ENCODE assay signal across 8 cellular contexts in the genomic region with DNA sequence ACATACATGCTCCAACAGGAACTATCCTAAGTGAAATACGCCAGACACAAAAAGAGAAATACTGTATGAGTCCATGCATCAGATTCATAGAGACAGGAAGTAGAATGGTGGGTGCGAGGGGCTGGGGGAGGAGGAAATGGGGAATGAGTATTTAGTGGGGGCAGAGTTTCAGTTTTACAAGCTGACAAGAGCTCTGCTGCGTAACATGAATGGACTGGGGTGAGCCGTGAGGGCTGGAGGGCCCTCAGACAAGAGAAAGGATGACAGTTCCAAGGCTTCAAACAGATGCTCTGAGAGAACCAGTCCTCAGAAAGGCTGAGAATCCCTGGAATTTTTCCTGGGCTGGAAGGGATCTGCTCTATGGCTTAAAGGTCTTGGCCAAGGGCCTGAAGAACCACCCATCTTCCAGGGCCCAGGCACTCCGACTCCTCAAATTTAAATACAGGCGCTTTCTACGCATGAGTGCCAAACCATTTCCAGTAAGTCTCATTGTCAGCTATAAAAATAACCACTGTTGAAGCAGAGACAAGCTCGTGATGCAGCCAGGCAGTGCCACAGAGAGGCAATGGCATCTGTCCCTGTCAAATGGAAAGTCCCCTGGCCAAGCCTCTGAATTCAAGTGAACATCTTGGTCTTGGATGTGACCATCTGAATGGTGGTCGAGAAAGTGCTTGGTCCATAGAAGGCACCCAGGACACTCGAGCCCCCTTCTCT. TPM values are rescaled to one million over a fixed set of nuclear protein-coding genes. Genes with fewer than 3 reads are reported as not detected.
DNase-seq lines count a peak whose midpoint lies in the region; ATAC-seq and TF ChIP-seq lines count a peak whose summit lies in the region.

No MANE protein-coding gene starts in this region.

- no peaks in the 10 kb centered on the region for H3K36me3 ChIP-seq in mammary epithelial cell (ENCODE audit: insufficient read depth, low read length)

- peak; percentile 77 for DNase-seq in activated effector memory CD4-positive, alpha-beta T cell treated with anti-CD3 and anti-CD28 coated beads, Interleukin-2, amount 50 U/mL, for 16 hours
- no peak for DNase-seq in activated effector memory CD4-positive, alpha-beta T cell treated with Interleukin-2 at 50 U/mL for 16 hours
- peak; percentile 50 for DNase-seq in activated T-cell treated with anti-CD3 and anti-CD28 coated beads, Interleukin-2, amount 50 U/mL, for 1 hour
- DNase-seq in immature natural killer cell (peak; percentile 62 to 67 (median 65)), mammary epithelial cell (no peak), SKM-1 treated with dmso at 0.1 percent for 144 hours (lab: John Stamatoyannopoulos, UW; ENCODE audit: unreplicated experiment) (no peak)
- DNase-seq in stimulated activated naive B cell treated with anti-CD40 and anti-IgM and Interleukin-4, amounts not matched to agents 10 μg/mL and 1 μg/mL and 100 μg/mL, for 72 hours = peak; percentile 80

- intact Hi-C loops in mammary epithelial cell (cut with micrococcal nuclease) = no loop called here

- H3K4me2 ChIP-seq in mammary epithelial cell (ENCODE audit: insufficient read depth, low read depth, low read length) = no peak overlapping the region

- dilution Hi-C loops in mammary epithelial cell (cut with HindIII; ENCODE audit: low sequenced_read_pairs) = no loop called here

- in situ Hi-C loops in mammary epithelial cell (cut with MboI; ENCODE audit: low sequenced_read_pairs in 2 of 2) = no loop called here

- WGBS in mammary epithelial cell (ENCODE audit: low coverage, missing lambda C conversion rate) = 60% methylated on average over 9 of the region's 10 CpGs

- peak overlapping the region; percentile 93 to 99 (median 96) for H3K27ac Mint-ChIP-seq in immature natural killer cell
- H3K27ac Mint-ChIP-seq in stimulated activated naive B cell treated with anti-CD40 and anti-IgM and Interleukin-4, amounts not matched to agents 10 μg/mL and 1 μg/mL and 100 μg/mL, for 72 hours = peak overlapping the region; percentile 97

- peak overlapping the region; percentile 66 to 83 (median 74) for H3K4me3 Mint-ChIP-seq in immature natural killer cell
- H3K4me3 Mint-ChIP-seq in stimulated activated naive B cell treated with anti-CD40 and anti-IgM and Interleukin-4, amounts not matched to agents 10 μg/mL and 1 μg/mL and 100 μg/mL, for 72 hours = peak overlapping the region; percentile 62 to 66

- H2AFZ ChIP-seq in mammary epithelial cell (ENCODE audit: low read depth, low read length) = no peak overlapping the region

- no peaks in the 10 kb centered on the region for H3K79me2 ChIP-seq in mammary epithelial cell (ENCODE audit: insufficient read depth, low read length)

- H3K9ac ChIP-seq in mammary epithelial cell (ENCODE audit: insufficient read depth, low read length) = no peak overlapping the region

- H4K20me1 ChIP-seq in mammary epithelial cell (ENCODE audit: insufficient read depth, low read length) = no peaks in the 10 kb centered on the region

- no peak overlapping the region for H3K27ac ChIP-seq in mammary epithelial cell (ENCODE audit: insufficient read depth, low read depth, low read length)

- peak; percentile 61 for ATAC-seq in HG03196 (IDR thresholded peaks at IDR 0.05; ENCODE audit: unreplicated experiment)
- peak; percentile 79 to 84 for ATAC-seq in stimulated activated naive B cell treated with anti-CD40 and anti-IgM and Interleukin-4, amounts not matched to agents 10 μg/mL and 1 μg/mL and 100 μg/mL, for 72 hours (replicated peaks)

- no peaks in the 10 kb centered on the region for H3K9me3 Mint-ChIP-seq in immature natural killer cell
- peaks cover 0 to 4% of the 10 kb centered on the region in 2 donors for H3K9me3 Mint-ChIP-seq in stimulated activated naive B cell treated with anti-CD40 and anti-IgM and Interleukin-4, amounts not matched to agents 10 μg/mL and 1 μg/mL and 100 μg/mL, for 72 hours

- CTCF ChIA-PET in mammary epithelial cell (lab: Charles Lee; ENCODE audit: low non-redundant PET) = no interaction called here

- no peaks in the 10 kb centered on the region for H3K9me3 ChIP-seq in mammary epithelial cell (replicated peaks; ENCODE audit: insufficient read depth, low read length)

- H3K4me1 ChIP-seq in mammary epithelial cell (ENCODE audit: insufficient read depth, low read length) = peaks cover 19% of the 10 kb centered on the region

- H3K36me3 Mint-ChIP-seq in immature natural killer cell = peaks cover 0 to 3% (median 0%) of the 10 kb centered on the region in 3 donors
- H3K36me3 Mint-ChIP-seq in stimulated activated naive B cell treated with anti-CD40 and anti-IgM and Interleukin-4, amounts not matched to agents 10 μg/mL and 1 μg/mL and 100 μg/mL, for 72 hours = peaks cover 0 to 2% of the 10 kb centered on the region in 2 donors

- H3K27me3 Mint-ChIP-seq in immature natural killer cell (ENCODE audit: low read depth in 3 of 3) = peaks cover 5 to 35% (median 18%) of the 10 kb centered on the region in 3 donors
- H3K27me3 Mint-ChIP-seq in stimulated activated naive B cell treated with anti-CD40 and anti-IgM and Interleukin-4, amounts not matched to agents 10 μg/mL and 1 μg/mL and 100 μg/mL, for 72 hours = no peaks in the 10 kb centered on the region

- BruUV-seq in mammary epithelial cell (replicated peaks; lab: Mats Ljungman, UMichigan) = no TSS peak

- peaks cover 70 to 73% of the 10 kb centered on the region in 2 donors for H3K4me1 Mint-ChIP-seq in immature natural killer cell
- H3K4me1 Mint-ChIP-seq in stimulated activated naive B cell treated with anti-CD40 and anti-IgM and Interleukin-4, amounts not matched to agents 10 μg/mL and 1 μg/mL and 100 μg/mL, for 72 hours = peaks cover 37 to 57% of the 10 kb centered on the region in 2 donors

- no peaks in the 10 kb centered on the region for H3K27me3 ChIP-seq in mammary epithelial cell (ENCODE audit: insufficient read depth, low read length)

- no peak for TF ChIP-seq CTCF in mammary epithelial cell (conservative IDR thresholded peaks at IDR 0.05 in 1 of 2, IDR thresholded peaks at IDR 0.05 in 1 of 2; ENCODE audit: extremely low read depth in 1 of 2, insufficient read depth in 1 of 2, low read depth in 1 of 2, low read length in 2 of 2)

- no peak overlapping the region for H3K4me3 ChIP-seq in mammary epithelial cell (replicated peaks in 1 of 3; ENCODE audit: insufficient read depth in 1 of 3, low read depth in 2 of 3, low read length in 3 of 3)

RNA-seq across cellular contexts. Expression of a gene that starts 17.5 kb away (rescaled TPM):
- polyA plus RNA-seq in immature natural killer cell (100 to 1,000 TPM in 1 of 3 donors, 10 to 100 TPM in 2; 55.0 to 102 (median 91.0) TPM), mammary epithelial cell (0.15 TPM)
- total RNA-seq in mammary epithelial cell = under 1 TPM in 1 of 2 donors, not detected in 1; 0.99 TPM
- polyA minus RNA-seq in mammary epithelial cell = not detected

Comparison
In these comparisons a context has a peak if more than half of its experiments do, and no peak if none do; other contexts are left out.
1. DNase-seq: peak in activated effector memory CD4-positive, alpha-beta T cell treated with anti-CD3 and anti-CD28 coated beads, Interleukin-2, amount 50 U/mL, for 16 hours (single experiment), activated T-cell treated with anti-CD3 and anti-CD28 coated beads, Interleukin-2, amount 50 U/mL, for 1 hour (single experiment), immature natural killer cell (3 of 3) and stimulated activated naive B cell treated with anti-CD40 and anti-IgM and Interleukin-4, amounts not matched to agents 10 μg/mL and 1 μg/mL and 100 μg/mL, for 72 hours (single experiment); none in activated effector memory CD4-positive, alpha-beta T cell treated with Interleukin-2 at 50 U/mL for 16 hours (single experiment), mammary epithelial cell (single experiment) and SKM-1 treated with dmso at 0.1 percent for 144 hours (single experiment).
2. RNA of a gene that starts 17.5 kb away (polyA plus RNA-seq): 55.0 to 102 TPM in immature natural killer cell; 0.15 TPM in mammary epithelial cell (single experiment); every median in the first group is over 10 times any median in the second.